ENCODE assay signal across 1 cellular context in the genomic region with DNA sequence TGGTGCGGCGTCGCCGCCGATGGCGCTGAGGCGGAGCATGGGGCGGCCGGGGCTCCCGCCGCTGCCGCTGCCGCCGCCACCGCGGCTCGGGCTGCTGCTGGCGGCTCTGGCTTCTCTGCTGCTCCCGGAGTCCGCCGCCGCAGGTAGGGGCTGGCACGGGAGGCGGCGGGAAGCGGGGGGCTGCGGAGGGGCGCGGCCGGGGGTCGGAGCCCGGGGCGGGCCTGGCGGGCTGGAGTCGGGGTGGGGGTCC.
TF ChIP-seq lines count a peak whose summit lies in the region.

No MANE protein-coding gene starts in this region.

TF ChIP-seq in GM12878, 131 proteins besides CTCF, POLR2A, EP300 and RAD21:
- TF ChIP-seq CREB1 (IDR thresholded peaks at IDR 0.05; ENCODE audit: low read depth) = no peak
- TF ChIP-seq SUZ12 (IDR thresholded peaks at IDR 0.05; ENCODE audit: unreplicated experiment) = peak; percentile 98
TF ChIP-seq in GM12878: peak in this region for 1.
